In genomic region chr3:137946341-137946973, GRCh38 we compare ENCODE assay signal across 8 cellular contexts.
DNase-seq lines count a peak whose midpoint lies in the region; ATAC-seq and TF ChIP-seq lines count a peak whose summit lies in the region.

No MANE protein-coding gene starts in this region.

- no peak overlapping the region for H3K4me3 ChIP-seq in dorsolateral prefrontal cortex

- peak; percentile 60 for ATAC-seq in HG03135 (IDR thresholded peaks at IDR 0.05; ENCODE audit: unreplicated experiment)
- no peak for ATAC-seq in HG03108 (IDR thresholded peaks at IDR 0.05; ENCODE audit: unreplicated experiment)

- TF ChIP-seq CTCF in dorsolateral prefrontal cortex (IDR thresholded peaks at IDR 0.05 in 54 of 56, conservative IDR thresholded peaks at IDR 0.05 in 2 of 56; ENCODE audit: low read depth in 1 of 56, partially characterized antibody in 56 of 56) = peak; percentile 58 to 86 (median 72)

- H3K27ac ChIP-seq in dorsolateral prefrontal cortex = no peak overlapping the region

- H3K27me3 ChIP-seq in dorsolateral prefrontal cortex = peaks cover 0 to 10% (median 0%) of the 10 kb centered on the region in 45 donors

- in situ Hi-C loops in G401 (cut with HindIII; ENCODE audit: low sequenced_read_pairs) = no loop called here

- DNase-seq in G401 (ENCODE audit: low spot score) = peak; percentile 51
- peak; percentile 11 to 77 for DNase-seq in NCI-H446 (lab: John Stamatoyannopoulos, UW)
- DNase-seq in activated CD4-positive, alpha-beta T cell treated with anti-CD3 and anti-CD28 coated beads for 24 hours (ENCODE audit: low read depth in 2 of 2) = peak; percentile 21 to 30
- peak in 4 of 10 donors; percentile 25 to 34 (median 27) for DNase-seq in dorsolateral prefrontal cortex
- peak; percentile 57 for DNase-seq in medulla oblongata (ENCODE audit: extremely low spot score)
- peak; percentile 3 to 5 for DNase-seq in stimulated activated CD8-positive, alpha-beta memory T cell treated with anti-CD3 and anti-CD28 coated beads, Interleukin-7, amount 100 ng/mL, for 48 hours (ENCODE audit: extremely low read depth in 1 of 2, low read depth in 1 of 2)

- intact Hi-C loops in dorsolateral prefrontal cortex (cut with DNase I) = loop anchor here (10.0 kb wide), 2 partner anchors 842 to 912 kb away; no protein-coding TSS in a partner anchor
